8 cellular contexts compared by ENCODE assay signal in genomic region chr6:30212865-30213653, GRCh38. TPM values are rescaled to one million over a fixed set of nuclear protein-coding genes. Genes with fewer than 3 reads are reported as not detected.
A peak's percentile ranks its signal among the peaks of the same experiment; 100 is the strongest.
DNase-seq lines count a peak whose midpoint lies in the region; ATAC-seq and TF ChIP-seq lines count a peak whose summit lies in the region.

TSS of gene TRIM26 (minus strand) at chr6:30213406. CDS start at chr6:30199103, 14,303 bp downstream.

- H3K4me3 ChIP-seq in left ventricle myocardium inferior = peak within 1 kb of the TSS; percentile 99

- peak within 1 kb of the TSS; percentile 99 for H3K27ac Mint-ChIP-seq in T-helper 17 cell
- H3K27ac Mint-ChIP-seq in progenitor cell of endocrine pancreas = peak within 1 kb of the TSS; percentile 100

- H3K4me3 Mint-ChIP-seq in T-helper 17 cell (peak within 1 kb of the TSS; percentile 98), progenitor cell of endocrine pancreas (ENCODE audit: low read depth) (peak within 1 kb of the TSS; percentile 97)

- peak within 1 kb of the TSS; percentile 99 for H3K27ac ChIP-seq in left ventricle myocardium inferior (replicated peaks)

- H3K4me1 Mint-ChIP-seq in T-helper 17 cell (peaks cover 51% of the 10 kb centered on the region), progenitor cell of endocrine pancreas (ENCODE audit: low read depth) (peaks cover 30% of the 10 kb centered on the region)

- H3K36me3 ChIP-seq in left ventricle myocardium inferior = no peaks in the 10 kb centered on the region

- peaks cover 48% of the 10 kb centered on the region for H3K4me1 ChIP-seq in left ventricle myocardium inferior

- no peaks in the 10 kb centered on the region for H3K9me3 Mint-ChIP-seq in progenitor cell of endocrine pancreas (ENCODE audit: low read depth)

- TF ChIP-seq CTCF in left ventricle myocardium inferior (IDR thresholded peaks at IDR 0.05; ENCODE audit: borderline replicate concordance) (no peak), progenitor cell of endocrine pancreas (IDR thresholded peaks at IDR 0.05; ENCODE audit: unreplicated experiment) (no peak)

- ATAC-seq in HG02885 (IDR thresholded peaks at IDR 0.05; ENCODE audit: poor library complexity, unreplicated experiment) (peak; percentile 83), T-helper 17 cell (peak; percentile 91)

- H3K9me3 ChIP-seq in T-helper 17 cell (ENCODE audit: control insufficient read depth, low read length, poor library complexity, severe bottlenecking) (no peaks in the 10 kb centered on the region), left ventricle myocardium inferior (replicated peaks) (no peaks in the 10 kb centered on the region)

- DNase-seq in NCI-H1694 treated with DMSO at 0.1 percent for 48 hours (lab: John Stamatoyannopoulos, UW) = peak; percentile 91
- DNase-seq in T-helper 17 cell = peak; percentile 91 to 96 (median 95)
- DNase-seq in amygdala (lab: John Stamatoyannopoulos, UW) = peak; percentile 76 to 98 (median 94)
- peak; percentile 97 for DNase-seq in left ventricle myocardium inferior
- peak; percentile 95 for DNase-seq in progenitor cell of endocrine pancreas (ENCODE audit: low spot score, unreplicated experiment)
- DNase-seq in ureter (ENCODE audit: low spot score) = peak; percentile 99

- H3K36me3 Mint-ChIP-seq in T-helper 17 cell (ENCODE audit: low read depth) (peaks cover 6% of the 10 kb centered on the region), progenitor cell of endocrine pancreas (ENCODE audit: insufficient read depth) (peaks cover 2% of the 10 kb centered on the region)

- intact Hi-C loops in left ventricle myocardium inferior (cut with micrococcal nuclease) = no loop called here

- peak; percentile 90 for TF ChIP-seq POLR2A in GM15510 (IDR thresholded peaks at IDR 0.05; ENCODE audit: borderline replicate concordance, extremely low read depth, insufficient read length)

- H3K27me3 ChIP-seq in left ventricle myocardium inferior (ENCODE audit: low read depth) = no peaks in the 10 kb centered on the region

- H3K27me3 Mint-ChIP-seq in T-helper 17 cell = no peaks in the 10 kb centered on the region
- no peaks in the 10 kb centered on the region for H3K27me3 Mint-ChIP-seq in progenitor cell of endocrine pancreas

RNA-seq across cellular contexts. Expression of gene TRIM26, which starts in this region (rescaled TPM):
- total RNA-seq in T-helper 17 cell (10 to 100 TPM; 51.2 to 63.1 TPM), left ventricle myocardium inferior (19.9 TPM), progenitor cell of endocrine pancreas (49.5 and 52.9 TPM in 2 replicates), ureter (61.4 TPM)

Comparison
In these comparisons a context has a peak if more than half of its experiments do, and no peak if none do; other contexts are left out.
1. Peak in every context shown above with its lines: DNase-seq, ATAC-seq, H3K4me3 ChIP-seq and H3K27ac ChIP-seq.